In the genomic region with DNA sequence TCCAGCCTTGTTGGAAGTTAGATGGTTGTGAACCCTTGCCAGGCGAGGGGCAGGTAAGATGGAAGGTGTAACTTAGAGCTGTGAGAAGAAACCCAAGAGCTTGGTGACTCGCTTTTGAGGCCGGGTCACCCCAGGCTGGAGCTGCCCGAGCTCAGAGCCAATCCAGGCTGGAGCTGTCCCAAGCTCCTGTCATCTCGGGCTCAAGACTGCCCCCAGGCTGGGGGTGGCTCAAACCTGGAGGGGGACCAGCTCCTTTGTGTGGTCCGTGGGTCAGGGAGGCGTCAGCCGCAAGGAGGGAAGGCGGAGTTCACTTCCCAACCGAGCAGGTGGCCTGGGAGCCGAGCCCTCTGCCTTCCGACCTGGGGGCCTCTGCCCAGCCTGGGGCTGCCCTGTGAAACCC, we compare ENCODE assay signal across 10 cellular contexts. TPM values are rescaled to one million over a fixed set of nuclear protein-coding genes. Genes with fewer than 3 reads are reported as not detected.
DNase-seq lines count a peak whose midpoint lies in the region; ATAC-seq and TF ChIP-seq lines count a peak whose summit lies in the region.
"Had no signal": no experiment of that assay in that cellular context is flagged by ENCODE, and none has a peak within 500 bp of the region (broad histone marks: within the 10 kb centered on the region; RNA-seq: fewer than 3 reads in every experiment).

No MANE protein-coding gene starts in this region.

- no peak overlapping the region for H3K4me2 ChIP-seq in HCT116 (ENCODE audit: low read length)

- H3K9ac ChIP-seq in HCT116 (ENCODE audit: low read length): no peak overlapping the region

- CTCF ChIA-PET in HCT116 (lab: Charles Lee): interaction anchor here (0.9 to 1.5 kb wide), 4 partner anchors 9 to 726 kb away, joined by 3 to 5 read pairs (median 4); no protein-coding TSS in a partner anchor

- H3K9me2 ChIP-seq in HCT116 (ENCODE audit: insufficient read depth): no peaks in the 10 kb centered on the region

- H3K4me3 Mint-ChIP-seq in stimulated activated effector memory CD8-positive, alpha-beta T cell treated with anti-CD3 and anti-CD28 coated beads, Interleukin-12 subunit alpha, Interleukin-12 subunit beta, amount 100 ng/mL, for 72 hours: peak overlapping the region; percentile 49

- no peaks in the 10 kb centered on the region for H3K36me3 Mint-ChIP-seq in stimulated activated effector memory CD8-positive, alpha-beta T cell treated with anti-CD3 and anti-CD28 coated beads, Interleukin-12 subunit alpha, Interleukin-12 subunit beta, amount 100 ng/mL, for 72 hours
- H3K36me3 Mint-ChIP-seq: activated naive CD8-positive, alpha-beta T cell treated with anti-CD3 and anti-CD28 coated beads, Interleukin-2, amount 10 ng/mL, durations not matched to agents 7 days and 5 days; IgD-negative memory B cell had no signal

- no peak overlapping the region for H3K4me3 ChIP-seq in HCT116 (replicated peaks in 1 of 2; ENCODE audit: low read depth in 1 of 2, low read length in 2 of 2)
- H3K4me3 ChIP-seq in ascending aorta: peak overlapping the region; percentile 19 to 85

- no peak overlapping the region for H2AFZ ChIP-seq in HCT116 (ENCODE audit: low read depth, low read length, poor library complexity, severe bottlenecking)

- no peak for TF ChIP-seq POLR2A in HCT116 (IDR thresholded peaks at IDR 0.05; ENCODE audit: borderline replicate concordance, extremely low read depth, insufficient read depth, insufficient read length)

- no peak for TF ChIP-seq CTCF in HCT116 (IDR thresholded peaks at IDR 0.05 in 2 of 3, conservative IDR thresholded peaks at IDR 0.05 in 1 of 3; ENCODE audit: borderline replicate concordance in 1 of 3, insufficient read depth in 1 of 3, low read depth in 2 of 3, low read length in 2 of 3)
- no peak for TF ChIP-seq CTCF in ascending aorta (IDR thresholded peaks at IDR 0.05)

- H3K4me1 Mint-ChIP-seq in stimulated activated effector memory CD8-positive, alpha-beta T cell treated with anti-CD3 and anti-CD28 coated beads, Interleukin-12 subunit alpha, Interleukin-12 subunit beta, amount 100 ng/mL, for 72 hours: peaks cover 7% of the 10 kb centered on the region

- H4K20me1 ChIP-seq in HCT116 (ENCODE audit: insufficient read depth): no peaks in the 10 kb centered on the region

- H3K27ac Mint-ChIP-seq in stimulated activated effector memory CD8-positive, alpha-beta T cell treated with anti-CD3 and anti-CD28 coated beads, Interleukin-12 subunit alpha, Interleukin-12 subunit beta, amount 100 ng/mL, for 72 hours: no peak overlapping the region
- H3K27ac Mint-ChIP-seq: activated naive CD8-positive, alpha-beta T cell treated with anti-CD3 and anti-CD28 coated beads, Interleukin-2, amount 10 ng/mL, durations not matched to agents 7 days and 5 days; IgD-negative memory B cell had no signal

- H3K27me3 ChIP-seq in HCT116 (ENCODE audit: insufficient read depth, low read length): peaks cover 41% of the 10 kb centered on the region
- H3K27me3 ChIP-seq in ascending aorta: peaks cover 4% of the 10 kb centered on the region

- H3K36me3 ChIP-seq in HCT116 (ENCODE audit: control insufficient read depth in 1 of 2, insufficient read depth in 2 of 2, low read length in 2 of 2): no peaks in the 10 kb centered on the region
- H3K36me3 ChIP-seq in ascending aorta: no peaks in the 10 kb centered on the region

- 0 out of 2 replicates have a peak, but pooled peaks have one; percentile 29 for ATAC-seq in HCT116
- no peak for ATAC-seq in stimulated activated effector memory CD8-positive, alpha-beta T cell treated with anti-CD3 and anti-CD28 coated beads, Interleukin-12 subunit alpha, Interleukin-12 subunit beta, amount 100 ng/mL, for 72 hours

- intact Hi-C loops in HCT116 (cut with micrococcal nuclease) (no loop called here), ascending aorta (cut with DNase I) (no loop called here)

- RAD21 ChIA-PET in HCT116 (lab: Charles Lee; ENCODE audit: low non-redundant PET in 1 of 2, low total read pairs in 2 of 2, uncharacterized antibody in 2 of 2, unreplicated experiment in 2 of 2): no interaction called here

- no peak for DNase-seq in HCT116 (ENCODE audit: low read depth, low spot score)
- DNase-seq in ascending aorta (ENCODE audit: low spot score in 2 of 2): no peak
- peak; percentile 75 for DNase-seq in left kidney (ENCODE audit: low read depth, low spot score)
- DNase-seq in stimulated activated effector memory CD8-positive, alpha-beta T cell treated with anti-CD3 and anti-CD28 coated beads, Interleukin-12 subunit alpha, Interleukin-12 subunit beta, amount 100 ng/mL, for 72 hours (ENCODE audit: low spot score in 2 of 2): no peak
- no peak for DNase-seq in putamen (ENCODE audit: low spot score)
- no peak for DNase-seq in NCI-H2029 (lab: John Stamatoyannopoulos, UW)
- DNase-seq in HT-29 (ENCODE audit: low spot score): no peak
- DNase-seq: activated naive CD8-positive, alpha-beta T cell treated with anti-CD3 and anti-CD28 coated beads, Interleukin-2, amount 10 ng/mL, durations not matched to agents 7 days and 5 days; EL had no signal

- no TSS peak for BruUV-seq in HCT116 (replicated peaks; lab: Mats Ljungman, UMichigan)

- H3K27ac ChIP-seq in HCT116 (ENCODE audit: low read depth, low read length) (no peak overlapping the region), ascending aorta (no peak overlapping the region)

- H3K79me2 ChIP-seq in HCT116 (ENCODE audit: insufficient read depth, low read length): no peaks in the 10 kb centered on the region

- H3K4me1 ChIP-seq in HCT116 (ENCODE audit: control insufficient read depth in 1 of 2, insufficient read depth in 2 of 2, low read length in 2 of 2) (no peaks in the 10 kb centered on the region), ascending aorta (peaks cover 14 to 26% of the 10 kb centered on the region in 2 donors)

- no peak for TF ChIP-seq RAD21 in HCT116 (IDR thresholded peaks at IDR 0.05; ENCODE audit: low read depth)

- no peaks in the 10 kb centered on the region for H3K9me3 Mint-ChIP-seq in stimulated activated effector memory CD8-positive, alpha-beta T cell treated with anti-CD3 and anti-CD28 coated beads, Interleukin-12 subunit alpha, Interleukin-12 subunit beta, amount 100 ng/mL, for 72 hours
- H3K9me3 Mint-ChIP-seq: activated naive CD8-positive, alpha-beta T cell treated with anti-CD3 and anti-CD28 coated beads, Interleukin-2, amount 10 ng/mL, durations not matched to agents 7 days and 5 days; IgD-negative memory B cell had no signal

- H3K9me3 ChIP-seq in HCT116 (ENCODE audit: control insufficient read depth in 1 of 2, insufficient read depth in 1 of 2, low read depth in 1 of 2, low read length in 2 of 2) (no peaks in the 10 kb centered on the region), ascending aorta (no peaks in the 10 kb centered on the region)

- POLR2A ChIA-PET in HCT116 (lab: Charles Lee): no interaction called here

TF ChIP-seq in HCT116, 20 proteins besides CTCF, POLR2A, EP300 and RAD21:
- no peak for TF ChIP-seq ZNF274 (IDR thresholded peaks at IDR 0.05; ENCODE audit: low read depth, low read length)
- no peak for TF ChIP-seq POLR2AphosphoS5 (IDR thresholded peaks at IDR 0.05; ENCODE audit: low read depth, low read length)
- TF ChIP-seq EZH2phosphoT487 (IDR thresholded peaks at IDR 0.05; ENCODE audit: borderline replicate concordance): no peak
- TF ChIP-seq FOSL1 (IDR thresholded peaks at IDR 0.05; ENCODE audit: low read depth): no peak
- no peak for TF ChIP-seq JUND (IDR thresholded peaks at IDR 0.05)
- TF ChIP-seq SIN3A (IDR thresholded peaks at IDR 0.05; ENCODE audit: low read depth): no peak
- TF ChIP-seq YY1 (IDR thresholded peaks at IDR 0.05; ENCODE audit: extremely low read depth, insufficient replicate concordance, low read depth, low read length): no peak
- no peak for TF ChIP-seq CBX3 (IDR thresholded peaks at IDR 0.05; ENCODE audit: low read depth)
- no peak for TF ChIP-seq CEBPB (IDR thresholded peaks at IDR 0.05; ENCODE audit: low read depth)
- no peak for TF ChIP-seq EGR1 (IDR thresholded peaks at IDR 0.05; ENCODE audit: low read depth)

RNA-seq across cellular contexts. Expression of a gene that starts 2.0 kb away (rescaled TPM):
- not detected for total RNA-seq in HCT116 (2021; ENCODE audit: unreplicated experiment)
- polyA plus RNA-seq in HCT116 (2012): not detected in 2 replicates
- 0.64 TPM for total RNA-seq in ascending aorta
- not detected in 2 replicates for total RNA-seq in HT-29 (2014; rRNA removed; shearing (Covaris generic))
- polyA plus RNA-seq: IgD-negative memory B cell had no signal

Comparison
In these comparisons a context has a peak if more than half of its experiments do, and no peak if none do; other contexts are left out.
1. H3K4me3 ChIP-seq: peak in ascending aorta (2 of 2); none in HCT116 (0 of 2).